ENCODE assay signal across 40 cellular contexts in the genomic region with DNA sequence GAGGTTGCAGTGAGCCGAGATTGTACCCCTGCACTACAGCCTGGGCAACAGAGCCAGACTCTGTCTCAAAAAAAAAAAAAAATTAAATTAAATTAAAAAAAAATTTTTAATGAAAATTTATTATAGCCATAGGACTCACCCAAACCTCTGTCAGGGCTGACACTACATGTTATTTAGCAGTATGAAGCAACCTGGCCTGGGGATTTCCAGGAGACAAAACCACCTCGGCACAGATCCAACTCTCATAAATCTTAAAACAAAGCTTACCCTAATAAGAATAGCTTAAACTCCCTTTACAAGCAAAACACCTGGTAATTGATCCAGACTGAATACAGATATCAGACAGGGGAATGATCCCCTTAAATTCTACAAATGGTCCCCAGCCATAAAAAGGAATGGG. TPM values are rescaled to one million over a fixed set of nuclear protein-coding genes. Genes with fewer than 3 reads are reported as not detected.
A peak's percentile ranks its signal among the peaks of the same experiment; 100 is the strongest.
DNase-seq lines count a peak whose midpoint lies in the region; ATAC-seq and TF ChIP-seq lines count a peak whose summit lies in the region.
"Had no signal": no experiment of that assay in that cellular context is flagged by ENCODE, and none has a peak within 500 bp of the region (broad histone marks: within the 10 kb centered on the region; RNA-seq: fewer than 3 reads in every experiment).

No MANE protein-coding gene starts in this region.

- no peaks in the 10 kb centered on the region for H4K20me1 ChIP-seq in MM.1S (ENCODE audit: insufficient read depth, low read length)

- intact Hi-C loops in Calu3 (cut with micrococcal nuclease; ENCODE audit: unreplicated experiment) = no loop called here

- no peaks in the 10 kb centered on the region for H3K36me3 Mint-ChIP-seq in Calu3 (ENCODE audit: insufficient read depth, unreplicated experiment)
- H3K36me3 Mint-ChIP-seq: naive B cell, T-cell had no signal

- DNase-seq in NCI-H1417 (lab: John Stamatoyannopoulos, UW) (peak in 2 of 3 experiments; percentile 8 to 67), NCI-H1417 treated with DMSO at 0.1 percent for 48 hours (lab: John Stamatoyannopoulos, UW) (no peak), MM.1S (peak; percentile 74), Calu3 (no peak)
- DNase-seq: 8988T; activated CD4-positive, alpha-beta T cell treated with anti-CD3 and anti-CD28 coated beads, Interleukin-2, amount 50 U/mL, for 4 hours; activated naive CD4-positive, alpha-beta T cell treated with anti-CD3 and anti-CD28 coated beads, Interleukin-2, amount 10 ng/mL, durations not matched to agents 7 days and 5 days; activated T-cell treated with anti-CD3 and anti-CD28 coated beads, Interleukin-2, amount 50 U/mL, for 72 hours; body of pancreas; C1 segment of cervical spinal cord; cerebellar nuclear complex; COR-L47; DMS79; foreskin keratinocyte; heart left ventricle; HFFc6; KBM-7; kidney; lower lobe of right lung; MG63; midbrain; naive B cell; NCI-H187; NCI-H2171 treated with DMSO at 0.1 percent for 48 hours; NCI-H524 treated with DMSO at 0.1 percent for 48 hours; stimulated activated CD8-positive, alpha-beta memory T cell treated with anti-CD3 and anti-CD28 coated beads, Interleukin-4, amount 100 ng/mL, for 48 hours; stimulated activated naive CD8-positive, alpha-beta T cell treated with anti-CD3 and anti-CD28 coated beads, Interleukin-15, amount 100 ng/mL, for 72 hours; T-cell; uterus had no signal

- ATAC-seq in GM18868 (IDR thresholded peaks at IDR 0.05; ENCODE audit: unreplicated experiment) = peak; percentile 64
- no peak for ATAC-seq in HG02885 (IDR thresholded peaks at IDR 0.05; ENCODE audit: poor library complexity, unreplicated experiment)
- ATAC-seq in GM21529 (IDR thresholded peaks at IDR 0.05; ENCODE audit: unreplicated experiment) = no peak
- ATAC-seq: activated T-cell treated with anti-CD3 and anti-CD28 coated beads, Interleukin-2, amount 50 U/mL, for 72 hours; body of pancreas; foreskin keratinocyte; heart left ventricle; lower lobe of right lung; sciatic nerve; stimulated activated naive CD8-positive, alpha-beta T cell treated with anti-CD3 and anti-CD28 coated beads, Interleukin-15, amount 100 ng/mL, for 72 hours; T-cell had no signal

- peaks cover 45% of the 10 kb centered on the region for H3K4me1 ChIP-seq in MM.1S (ENCODE audit: low read length)
- H3K4me1 ChIP-seq: body of pancreas, esophagus muscularis mucosa, foreskin keratinocyte, heart left ventricle, lower lobe of right lung, SJSA1, uterus had no signal

- H3K4me3 ChIP-seq in MM.1S (ENCODE audit: low read length) = no peak overlapping the region
- H3K4me3 ChIP-seq: body of pancreas, esophagus muscularis mucosa, heart left ventricle, lower lobe of right lung, MG63, SJSA1, thoracic aorta, uterus had no signal

- TF ChIP-seq CTCF in MM.1S (IDR thresholded peaks at IDR 0.05; ENCODE audit: low read length) = no peak
- no peak for TF ChIP-seq CTCF in VCaP (conservative IDR thresholded peaks at IDR 0.05)
- TF ChIP-seq CTCF in Calu3 (IDR thresholded peaks at IDR 0.05; ENCODE audit: unreplicated experiment) = no peak

- no peaks in the 10 kb centered on the region for H3K36me3 ChIP-seq in MM.1S (replicated peaks; ENCODE audit: insufficient read depth, low read length)
- H3K36me3 ChIP-seq: esophagus muscularis mucosa, heart left ventricle, lower lobe of right lung, MG63, SJSA1, thoracic aorta, uterus had no signal

- H3F3A ChIP-seq in MM.1S (ENCODE audit: insufficient read depth, low read length) = peaks cover 3% of the 10 kb centered on the region

- H3K4me1 Mint-ChIP-seq in Calu3 (ENCODE audit: low read depth, unreplicated experiment) = no peaks in the 10 kb centered on the region

- H3K27ac ChIP-seq in MM.1S (ENCODE audit: low read length) (peak overlapping the region; percentile 30; the same call in 1 of the 2 replicates), VCaP (peak overlapping the region; percentile 37)
- H3K27ac ChIP-seq: body of pancreas, esophagus muscularis mucosa, foreskin keratinocyte, heart left ventricle, HL-60, lower lobe of right lung, RWPE1, SJSA1, thoracic aorta, uterus had no signal

- no peaks in the 10 kb centered on the region for H3K9me3 ChIP-seq in MM.1S (replicated peaks; ENCODE audit: insufficient read depth, low read length)
- H3K9me3 ChIP-seq: body of pancreas, esophagus muscularis mucosa, heart left ventricle, lower lobe of right lung, MG63, SJSA1, thoracic aorta, uterus had no signal

- CTCF ChIA-PET in Calu3 (lab: Charles Lee) = interaction anchor here (0.7 to 1.0 kb wide), 3 partner anchors 30 to 361 kb away, joined by 3 read pairs; no protein-coding TSS in a partner anchor

- BruUV-seq in Calu3 (replicated peaks; lab: Mats Ljungman, UMichigan) = no TSS peak

- no peak overlapping the region for H3K4me3 Mint-ChIP-seq in Calu3 (ENCODE audit: low read depth, unreplicated experiment)
- H3K4me3 Mint-ChIP-seq: activated naive CD4-positive, alpha-beta T cell treated with anti-CD3 and anti-CD28 coated beads, Interleukin-2, amount 10 ng/mL, durations not matched to agents 7 days and 5 days; activated T-cell treated with anti-CD3 and anti-CD28 coated beads, Interleukin-2, amount 50 U/mL, for 72 hours; HFFc6; naive B cell; stimulated activated naive CD8-positive, alpha-beta T cell treated with anti-CD3 and anti-CD28 coated beads, Interleukin-15, amount 100 ng/mL, for 72 hours; T-cell had no signal

- H3K9me3 Mint-ChIP-seq in Calu3 (ENCODE audit: low read depth, unreplicated experiment) = no peaks in the 10 kb centered on the region
- H3K9me3 Mint-ChIP-seq: activated T-cell treated with anti-CD3 and anti-CD28 coated beads, Interleukin-2, amount 50 U/mL, for 72 hours; naive B cell; T-cell had no signal

- H3K79me2 ChIP-seq in MM.1S (ENCODE audit: low read length) = no peaks in the 10 kb centered on the region

- H3K4me2 ChIP-seq in MM.1S (ENCODE audit: low read depth, low read length) = no peak overlapping the region

- no peaks in the 10 kb centered on the region for H3K9me2 ChIP-seq in MM.1S (replicated peaks; ENCODE audit: insufficient read depth, low read length)

- H3K27me3 ChIP-seq in MM.1S (replicated peaks; ENCODE audit: insufficient read depth, low read length) = no peaks in the 10 kb centered on the region
- H3K27me3 ChIP-seq: body of pancreas, esophagus muscularis mucosa, foreskin keratinocyte, MG63, SJSA1, uterus had no signal

- H3K27ac Mint-ChIP-seq in Calu3 (ENCODE audit: unreplicated experiment) = no peak overlapping the region
- H3K27ac Mint-ChIP-seq: activated naive CD4-positive, alpha-beta T cell treated with anti-CD3 and anti-CD28 coated beads, Interleukin-2, amount 10 ng/mL, durations not matched to agents 7 days and 5 days; activated T-cell treated with anti-CD3 and anti-CD28 coated beads, Interleukin-2, amount 50 U/mL, for 72 hours; HFFc6; naive B cell; T-cell had no signal

- peaks cover 7% of the 10 kb centered on the region for H3K27me3 Mint-ChIP-seq in Calu3 (ENCODE audit: unreplicated experiment)
- H3K27me3 Mint-ChIP-seq: activated naive CD4-positive, alpha-beta T cell treated with anti-CD3 and anti-CD28 coated beads, Interleukin-2, amount 10 ng/mL, durations not matched to agents 7 days and 5 days had no signal

- 0 out of 2 replicates have a peak overlapping the region, but pooled peaks have one; percentile 11 for H2AFZ ChIP-seq in MM.1S (ENCODE audit: low read length)

- no peak overlapping the region for H3K9ac ChIP-seq in MM.1S (ENCODE audit: low read length)

RNA-seq across cellular contexts. Expression of a gene that starts 38.4 kb away (rescaled TPM):
- total RNA-seq in Calu3 (2022) = not detected in 2 replicates
- total RNA-seq: body of pancreas, esophagus muscularis mucosa, foreskin keratinocyte, H1, heart left ventricle, HFFc6, kidney, lower lobe of right lung, sciatic nerve, thoracic aorta had no signal

Comparison
In these comparisons a context has a peak if more than half of its experiments do, and no peak if none do; other contexts are left out.
1. DNase-seq: peak in NCI-H1417 (2 of 3) and MM.1S (single experiment); none in NCI-H1417 treated with DMSO at 0.1 percent for 48 hours (single experiment) and Calu3 (single experiment).